1 cellular context compared by ENCODE assay signal in genomic region chr11:33766085-33766484, GRCh38.
TF ChIP-seq lines count a peak whose summit lies in the region.

No MANE protein-coding gene starts in this region.

TF ChIP-seq in K562, 482 proteins besides CTCF, POLR2A, EP300 and RAD21:
- TF ChIP-seq ZBTB40 (IDR thresholded peaks at IDR 0.05) (0 out of 2 replicates have a peak, but pooled peaks have one; percentile 41), ZBTB40 (CRISPR knock-in tag; IDR thresholded peaks at IDR 0.05) (no peak), NFRKB (IDR thresholded peaks at IDR 0.05; ENCODE audit: low read depth) (no peak)
